Comparison of ENCODE assay signal across 26 cellular contexts in genomic region chr2:95051636-95052035, GRCh38.
DNase-seq lines count a peak whose midpoint lies in the region; ATAC-seq lines count a peak whose summit lies in the region.
"Had no signal": no experiment of that assay in that cellular context is flagged by ENCODE, and none has a peak within 500 bp of the region (broad histone marks: within the 10 kb centered on the region; RNA-seq: fewer than 3 reads in every experiment).

No MANE protein-coding gene starts in this region.

- ATAC-seq in stimulated activated naive CD8-positive, alpha-beta T cell treated with anti-CD3 and anti-CD28 coated beads, Interleukin-15, Interleukin-2, amounts not matched to agents 100 U/mL and 50 U/mL, for 24 hours, result no peak
- no peak for ATAC-seq in GM19467 (IDR thresholded peaks at IDR 0.05; ENCODE audit: unreplicated experiment)
- ATAC-seq: activated CD8-positive, alpha-beta memory T cell treated with anti-CD3 and anti-CD28 coated beads, Interleukin-2, amount 10 ng/mL, durations not matched to agents 7 days and 5 days; left ventricle myocardium superior had no signal

- H3K36me3 Mint-ChIP-seq in T-helper 2 cell treated with Interferon-gamma antibody and Interleukin-4, amounts not matched to agents 5 μg/mL and 100 μg/mL, for 36 hours (ENCODE audit: low read depth), result peaks cover 50% of the 10 kb centered on the region
- peaks cover 3% of the 10 kb centered on the region for H3K36me3 Mint-ChIP-seq in stimulated activated naive CD8-positive, alpha-beta T cell treated with anti-CD3 and anti-CD28 coated beads, Interleukin-15, Interleukin-2, amounts not matched to agents 100 ng/mL and 50 ng/mL, for 24 hours (ENCODE audit: low read depth)

- H3K27me3 Mint-ChIP-seq in T-helper 2 cell treated with Interferon-gamma antibody and Interleukin-4, amounts not matched to agents 5 μg/mL and 100 μg/mL, for 36 hours (ENCODE audit: low read depth), result no peaks in the 10 kb centered on the region
- no peaks in the 10 kb centered on the region for H3K27me3 Mint-ChIP-seq in stimulated activated naive CD8-positive, alpha-beta T cell treated with anti-CD3 and anti-CD28 coated beads, Interleukin-15, Interleukin-2, amounts not matched to agents 100 ng/mL and 50 ng/mL, for 24 hours
- H3K27me3 Mint-ChIP-seq: activated CD8-positive, alpha-beta memory T cell treated with anti-CD3 and anti-CD28 coated beads, Interleukin-2, amount 10 ng/mL, durations not matched to agents 7 days and 5 days had no signal

- no peaks in the 10 kb centered on the region for H3K9me3 Mint-ChIP-seq in T-helper 2 cell treated with Interferon-gamma antibody and Interleukin-4, amounts not matched to agents 5 μg/mL and 100 μg/mL, for 36 hours
- no peaks in the 10 kb centered on the region for H3K9me3 Mint-ChIP-seq in stimulated activated naive CD8-positive, alpha-beta T cell treated with anti-CD3 and anti-CD28 coated beads, Interleukin-15, Interleukin-2, amounts not matched to agents 100 ng/mL and 50 ng/mL, for 24 hours
- H3K9me3 Mint-ChIP-seq: neural crest cell had no signal

- H3K4me1 Mint-ChIP-seq in T-helper 2 cell treated with Interferon-gamma antibody and Interleukin-4, amounts not matched to agents 5 μg/mL and 100 μg/mL, for 36 hours (ENCODE audit: low read depth), result peaks cover 47% of the 10 kb centered on the region
- H3K4me1 Mint-ChIP-seq in stimulated activated naive CD8-positive, alpha-beta T cell treated with anti-CD3 and anti-CD28 coated beads, Interleukin-15, Interleukin-2, amounts not matched to agents 100 ng/mL and 50 ng/mL, for 24 hours (ENCODE audit: low read depth), result peaks cover 81% of the 10 kb centered on the region

- H3K27ac Mint-ChIP-seq in T-helper 2 cell treated with Interferon-gamma antibody and Interleukin-4, amounts not matched to agents 5 μg/mL and 100 μg/mL, for 36 hours, result peak overlapping the region; percentile 12
- H3K27ac Mint-ChIP-seq in stimulated activated naive CD8-positive, alpha-beta T cell treated with anti-CD3 and anti-CD28 coated beads, Interleukin-15, Interleukin-2, amounts not matched to agents 100 ng/mL and 50 ng/mL, for 24 hours, result peak overlapping the region; percentile 86
- H3K27ac Mint-ChIP-seq: progenitor cell of endocrine pancreas had no signal

- no peak for DNase-seq in T-helper 2 cell treated with Interferon-gamma antibody and Interleukin-4, amounts not matched to agents 5 μg/mL and 100 μg/mL, for 36 hours (ENCODE audit: low spot score)
- DNase-seq in T-helper 2 cell, result no peak
- DNase-seq in stimulated activated naive CD8-positive, alpha-beta T cell treated with anti-CD3 and anti-CD28 coated beads, Interleukin-15, Interleukin-2, amounts not matched to agents 100 U/mL and 50 U/mL, for 24 hours, result no peak
- peak; percentile 39 for DNase-seq in islet precursor cell
- DNase-seq in germinal center (ENCODE audit: low spot score), result no peak
- DNase-seq in superior temporal gyrus (ENCODE audit: extremely low spot score), result no peak
- DNase-seq: 8988T; activated CD8-positive, alpha-beta memory T cell treated with anti-CD3 and anti-CD28 coated beads, Interleukin-2, amount 10 ng/mL, durations not matched to agents 7 days and 5 days; activated gamma-delta T cell treated with Interleukin-2 at 50 U/mL for 16 hours; cerebellar nuclear complex; effector CD4-positive, alpha-beta T cell; foreskin melanocyte; H7; hippocampal formation; left ventricle myocardium superior; MG63; midbrain; NCI-H1436; NCI-H2171; NCI-H524 treated with DMSO at 0.1 percent for 48 hours; T1000; testis had no signal

- no peak overlapping the region for H3K4me3 Mint-ChIP-seq in T-helper 2 cell treated with Interferon-gamma antibody and Interleukin-4, amounts not matched to agents 5 μg/mL and 100 μg/mL, for 36 hours
- H3K4me3 Mint-ChIP-seq in stimulated activated naive CD8-positive, alpha-beta T cell treated with anti-CD3 and anti-CD28 coated beads, Interleukin-15, Interleukin-2, amounts not matched to agents 100 ng/mL and 50 ng/mL, for 24 hours, result no peak overlapping the region
- H3K4me3 Mint-ChIP-seq: activated CD8-positive, alpha-beta memory T cell treated with anti-CD3 and anti-CD28 coated beads, Interleukin-2, amount 10 ng/mL, durations not matched to agents 7 days and 5 days; neural crest cell had no signal
